Comparison of ENCODE assay signal across 9 cellular contexts in genomic region chr1:25148673-25149300, GRCh38.
DNase-seq lines count a peak whose midpoint lies in the region; ATAC-seq and TF ChIP-seq lines count a peak whose summit lies in the region.
"Had no signal": no experiment of that assay in that cellular context is flagged by ENCODE, and none has a peak within 500 bp of the region (broad histone marks: within the 10 kb centered on the region; RNA-seq: fewer than 3 reads in every experiment).

No MANE protein-coding gene starts in this region.

- no peaks in the 10 kb centered on the region for H3K4me1 ChIP-seq in GM23338 (ENCODE audit: insufficient read depth)
- no peaks in the 10 kb centered on the region for H3K4me1 ChIP-seq in vagina
- H3K4me1 ChIP-seq in ovary (ENCODE audit: insufficient read depth) = no peaks in the 10 kb centered on the region

- peaks cover 3% of the 10 kb centered on the region; the same call in 1 of the 3 replicates for H3K4me1 Mint-ChIP-seq in GM23338
- H3K4me1 Mint-ChIP-seq in T-helper 17 cell = peaks cover 4% of the 10 kb centered on the region

- H3K4me3 ChIP-seq in GM23338 (no peak overlapping the region), vagina (no peak overlapping the region), ovary (no peak overlapping the region)

- no peaks in the 10 kb centered on the region for H3F3A ChIP-seq in GM23338 (replicated peaks; ENCODE audit: low read depth)

- H3K36me3 ChIP-seq in GM23338 (ENCODE audit: insufficient read depth) (no peaks in the 10 kb centered on the region), vagina (no peaks in the 10 kb centered on the region), ovary (no peaks in the 10 kb centered on the region)

- H3K4me2 ChIP-seq in GM23338 = no peak overlapping the region

- H3K9me2 ChIP-seq in GM23338 (ENCODE audit: insufficient read depth) = no peaks in the 10 kb centered on the region

- H3K27ac ChIP-seq in GM23338 (ENCODE audit: low read depth) (no peak overlapping the region), vagina (no peak overlapping the region), ovary (no peak overlapping the region)

- H2AFZ ChIP-seq in GM23338 = peak overlapping the region; percentile 45; the same call in 1 of the 2 replicates

- H3K4me3 Mint-ChIP-seq in GM23338 (no peak overlapping the region), T-helper 17 cell (no peak overlapping the region)
- H3K4me3 Mint-ChIP-seq: nephron had no signal

- intact Hi-C loops in vagina (cut with DNase I) = no loop called here
- intact Hi-C loops in ovary (cut with DNase I) = no loop called here

- ATAC-seq in GM23338 = peak; percentile 90
- ATAC-seq in T-helper 17 cell = peak; percentile 73
- ATAC-seq in GM18505 (IDR thresholded peaks at IDR 0.05; ENCODE audit: unreplicated experiment) = no peak

- no peaks in the 10 kb centered on the region; the same call in 2 of the 3 replicates for H3K9me3 Mint-ChIP-seq in GM23338

- H3K79me2 ChIP-seq in GM23338 (replicated peaks; ENCODE audit: insufficient read depth) = no peaks in the 10 kb centered on the region

- H3K27me3 Mint-ChIP-seq in GM23338 (ENCODE audit: insufficient read depth, low read depth, poor library complexity) (peaks cover 4% of the 10 kb centered on the region), T-helper 17 cell (peaks cover 67% of the 10 kb centered on the region)

- H3K27ac Mint-ChIP-seq in GM23338 = no peak overlapping the region
- H3K27ac Mint-ChIP-seq in T-helper 17 cell = no peak overlapping the region
- H3K27ac Mint-ChIP-seq: nephron had no signal

- peak; percentile 75 to 78 for DNase-seq in AML-193 (lab: John Stamatoyannopoulos, UW)
- peak; percentile 74 for DNase-seq in GM23338 (ENCODE audit: low spot score)
- DNase-seq in T-helper 17 cell = no peak
- DNase-seq in germinal center (ENCODE audit: low spot score) = peak; percentile 27
- no peak for DNase-seq in vagina (ENCODE audit: extremely low spot score in 2 of 2)
- DNase-seq in ovary = no peak
- no peak for DNase-seq in NK-92 treated with Interleukin-12 subunit alpha and Interleukin-12 subunit beta, amount 100 ng/mL, for 24 hours (lab: John Stamatoyannopoulos, UW)

- H3K27me3 ChIP-seq in GM23338 (ENCODE audit: insufficient read depth) = no peaks in the 10 kb centered on the region
- H3K27me3 ChIP-seq in vagina = no peaks in the 10 kb centered on the region
- H3K27me3 ChIP-seq in ovary = no peaks in the 10 kb centered on the region

- no peaks in the 10 kb centered on the region for H4K20me1 ChIP-seq in GM23338 (replicated peaks; ENCODE audit: insufficient read depth)

- TF ChIP-seq POLR2A in vagina (IDR thresholded peaks at IDR 0.05) (no peak), GM18505 (IDR thresholded peaks at IDR 0.05; ENCODE audit: borderline replicate concordance, extremely low read depth, insufficient read depth, insufficient read length) (no peak), ovary (IDR thresholded peaks at IDR 0.05) (no peak)

- no peaks in the 10 kb centered on the region for H3K36me3 Mint-ChIP-seq in GM23338 (ENCODE audit: low read depth)
- H3K36me3 Mint-ChIP-seq in T-helper 17 cell (ENCODE audit: low read depth) = peaks cover 2% of the 10 kb centered on the region

- WGBS in ovary, 3 donors = 45 to 53% (median 45%) methylated on average over 2 of the region's 2 CpGs

- TF ChIP-seq CTCF in GM23338 (conservative IDR thresholded peaks at IDR 0.05; ENCODE audit: low read depth in 2 of 2) = peak; percentile 75 to 79
- no peak for TF ChIP-seq CTCF in vagina (IDR thresholded peaks at IDR 0.05)
- TF ChIP-seq CTCF in ovary (IDR thresholded peaks at IDR 0.05) = no peak

- TF ChIP-seq EP300 in ovary (IDR thresholded peaks at IDR 0.05) = no peak

- no peaks in the 10 kb centered on the region for H3K9me3 ChIP-seq in T-helper 17 cell (ENCODE audit: control insufficient read depth, low read length, poor library complexity, severe bottlenecking)
- no peaks in the 10 kb centered on the region for H3K9me3 ChIP-seq in vagina
- peaks cover 0 to 5% of the 10 kb centered on the region in 2 donors for H3K9me3 ChIP-seq in ovary

TF ChIP-seq in GM23338, 12 proteins besides CTCF, POLR2A, EP300 and RAD21 (continues in another document):
- TF ChIP-seq STAT1 (IDR thresholded peaks at IDR 0.05; ENCODE audit: unreplicated experiment) (no peak), EZH2 (IDR thresholded peaks at IDR 0.05; ENCODE audit: low read depth, unreplicated experiment) (no peak), POLR2AphosphoS5 (IDR thresholded peaks at IDR 0.05; ENCODE audit: low read depth) (no peak), ZNF331 (CRISPR knock-in tag; IDR thresholded peaks at IDR 0.05; ENCODE audit: low read depth) (no peak), CREB1 (CRISPR knock-in tag; IDR thresholded peaks at IDR 0.05; ENCODE audit: low read depth) (no peak), REST (IDR thresholded peaks at IDR 0.05; ENCODE audit: unreplicated experiment) (no peak), EZH2phosphoT487 (IDR thresholded peaks at IDR 0.05; ENCODE audit: unreplicated experiment) (no peak)

Comparison
In these comparisons a context has a peak if more than half of its experiments do, and no peak if none do; other contexts are left out.
1. DNase-seq: peak in AML-193 (2 of 2), GM23338 (single experiment) and germinal center (single experiment); none in T-helper 17 cell (0 of 3), vagina (0 of 2), ovary (0 of 5) and NK-92 treated with Interleukin-12 subunit alpha and Interleukin-12 subunit beta, amount 100 ng/mL, for 24 hours (single experiment).
2. CTCF ChIP-seq: peak in GM23338 (2 of 2); none in vagina (0 of 3) and ovary (0 of 3).